In the genomic region with DNA sequence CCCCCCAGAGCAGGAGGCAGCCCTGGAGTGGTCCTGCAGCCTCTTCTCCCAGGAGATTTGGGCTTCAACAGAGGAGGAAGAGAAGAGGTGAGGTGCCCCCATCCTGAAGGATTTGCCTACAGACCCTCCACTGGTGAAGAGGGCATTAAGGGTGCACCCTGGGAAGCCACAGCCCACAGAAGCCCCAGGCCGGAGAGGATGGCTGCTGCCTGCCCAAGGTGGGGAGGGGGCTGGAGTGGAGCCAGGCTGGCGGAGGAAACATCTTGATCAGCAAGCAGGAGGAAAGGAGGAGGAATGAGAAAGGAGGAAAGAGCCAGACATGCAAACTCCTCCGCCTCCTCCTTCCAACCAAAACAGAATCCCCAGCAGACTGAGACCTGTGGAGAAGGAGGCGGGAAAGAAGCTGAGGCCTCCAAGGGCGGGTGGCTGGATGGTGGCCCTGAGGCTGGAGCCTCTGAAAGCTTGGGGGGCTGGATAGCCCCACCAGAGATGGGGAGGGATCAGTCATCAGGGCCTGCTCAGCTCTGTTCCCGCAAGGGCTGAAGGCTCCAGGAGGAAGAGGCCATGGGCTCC, we compare ENCODE assay signal across 23 cellular contexts. TPM values are rescaled to one million over a fixed set of nuclear protein-coding genes. Genes with fewer than 3 reads are reported as not detected.
A peak's percentile ranks its signal among the peaks of the same experiment; 100 is the strongest.
DNase-seq lines count a peak whose midpoint lies in the region; ATAC-seq and TF ChIP-seq lines count a peak whose summit lies in the region.
"Had no signal": no experiment of that assay in that cellular context is flagged by ENCODE, and none has a peak within 500 bp of the region (broad histone marks: within the 10 kb centered on the region; RNA-seq: fewer than 3 reads in every experiment).

No MANE protein-coding gene starts in this region.

- H3K9me1 ChIP-seq in IMR-90 (ENCODE audit: insufficient read depth, low read length), result 0 out of 2 replicates have a peak, but pooled peaks cover 3% of the 10 kb centered on the region

- no peaks in the 10 kb centered on the region for H3K9me3 Mint-ChIP-seq in endodermal cell
- H3K9me3 Mint-ChIP-seq: activated T-helper 1 cell treated with anti-CD3 and anti-CD28 coated beads, Interleukin-12 subunit alpha, Interleukin-12 subunit beta, Interleukin-2, Interleukin-4 antibody, amounts not matched to agents 30 ng/mL and 10 ng/mL and 1 ng/mL, durations not matched to agents 14 hours and 24 hours and 36 hours; brain; dendritic cell treated with granulocyte-macrophage colony-stimulating factor and Interleukin-4, amounts not matched to agents 40 ng/mL and 50 ng/mL, for 4 days; naive B cell had no signal

- no peak for ATAC-seq in IMR-90 (ENCODE audit: low read depth)
- no peak for ATAC-seq in stimulated activated naive CD8-positive, alpha-beta T cell treated with anti-CD3 and anti-CD28 coated beads, Interleukin-15, Interleukin-2, amounts not matched to agents 100 U/mL and 50 U/mL, for 24 hours

- H3K27me3 ChIP-seq in IMR-90 (ENCODE audit: control insufficient read depth, insufficient read depth, low read length), result no peaks in the 10 kb centered on the region
- no peaks in the 10 kb centered on the region for H3K27me3 ChIP-seq in endodermal cell (ENCODE audit: control insufficient read depth, insufficient read depth, low read length, poor library complexity, severe bottlenecking)
- H3K27me3 ChIP-seq in muscle layer of colon (ENCODE audit: control insufficient read depth in 1 of 2, insufficient read depth in 2 of 2, low read length in 2 of 2), result no peaks in the 10 kb centered on the region
- no peaks in the 10 kb centered on the region for H3K27me3 ChIP-seq in transverse colon
- H3K27me3 ChIP-seq: left lung, SJSA1, vagina had no signal

- POLR2A ChIA-PET in IMR-90 (lab: Charles Lee; ENCODE audit: unreplicated experiment), result no interaction called here

- H4K91ac ChIP-seq in IMR-90 (ENCODE audit: insufficient read depth, low read depth, low read length), result no peak overlapping the region

- dilution Hi-C loops in IMR-90 (cut with HindIII; ENCODE audit: low sequenced_read_pairs, unreplicated experiment), result no loop called here

- in situ Hi-C loops in IMR-90 (cut with MboI; ENCODE audit: low sequenced_read_pairs) (no loop called here), transverse colon (cut with MboI; ENCODE audit: low pct_ligation_motif_present in 1 of 4, low pct_unique_long_range_greater_than_20kb in 1 of 4, low sequenced_read_pairs in 3 of 4) (no loop called here)

- H3K27ac ChIP-seq in IMR-90 (ENCODE audit: insufficient read depth, low read length) (no peak overlapping the region), endodermal cell (ENCODE audit: low read depth, low read length) (no peak overlapping the region), muscle layer of colon (ENCODE audit: low read depth, low read length) (no peak overlapping the region), transverse colon (peak overlapping the region; percentile 80 to 90 (median 86))
- H3K27ac ChIP-seq: SJSA1, vagina had no signal

- H3K4me1 Mint-ChIP-seq in endodermal cell, result peaks cover 68% of the 10 kb centered on the region

- no peak overlapping the region for H3K14ac ChIP-seq in IMR-90 (replicated peaks; ENCODE audit: low read depth, low read length)

- H3K79me1 ChIP-seq in IMR-90 (ENCODE audit: low read depth in 1 of 2, low read length in 2 of 2), result no peaks in the 10 kb centered on the region

- intact Hi-C loops in IMR-90 (cut with micrococcal nuclease) (no loop called here), transverse colon (cut with DNase I; ENCODE audit: low total_unique reads) (no loop called here)

- no peaks in the 10 kb centered on the region for H3K9me3 ChIP-seq in IMR-90 (ENCODE audit: control insufficient read depth, insufficient read depth, low read length)
- H3K9me3 ChIP-seq in endodermal cell (ENCODE audit: control insufficient read depth, low read length), result no peaks in the 10 kb centered on the region
- no peaks in the 10 kb centered on the region for H3K9me3 ChIP-seq in muscle layer of colon (ENCODE audit: low read length)
- no peaks in the 10 kb centered on the region for H3K9me3 ChIP-seq in transverse colon
- H3K9me3 ChIP-seq: left lung, SJSA1, vagina had no signal

- no peak overlapping the region for H2AK5ac ChIP-seq in IMR-90 (ENCODE audit: low read depth, low read length)

- H3K36me3 ChIP-seq in IMR-90 (ENCODE audit: control insufficient read depth, insufficient read depth, low read length) (no peaks in the 10 kb centered on the region; the same call in 1 of the 2 replicates), endodermal cell (ENCODE audit: control insufficient read depth, insufficient read depth, low read length) (peaks cover 41% of the 10 kb centered on the region), muscle layer of colon (ENCODE audit: insufficient read depth, low read length) (peaks cover 5% of the 10 kb centered on the region), transverse colon (no peaks in the 10 kb centered on the region)
- H3K36me3 ChIP-seq: SJSA1, vagina had no signal

- H2AFZ ChIP-seq in IMR-90 (replicated peaks; ENCODE audit: low read length, poor library complexity), result no peak overlapping the region

- H3K4me3 ChIP-seq in IMR-90 (ENCODE audit: insufficient read depth, low read depth, low read length), result no peak overlapping the region
- no peak overlapping the region for H3K4me3 ChIP-seq in endodermal cell (ENCODE audit: low read length)
- H3K4me3 ChIP-seq in muscle layer of colon (ENCODE audit: low read depth in 1 of 2, low read length in 2 of 2), result no peak overlapping the region
- H3K4me3 ChIP-seq in transverse colon, result no peak overlapping the region
- H3K4me3 ChIP-seq: left lung, SJSA1, vagina had no signal

- BruUV-seq in IMR-90 (replicated peaks; lab: Mats Ljungman, UMichigan), result no TSS peak

- no peak overlapping the region for H4K5ac ChIP-seq in IMR-90 (ENCODE audit: low read depth, low read length)

- CTCF ChIA-PET in IMR-90 (lab: Yijun Ruan, JAX), result no interaction called here

- no peak overlapping the region for H3K4ac ChIP-seq in IMR-90 (ENCODE audit: low read depth, low read length)

- H3K27ac Mint-ChIP-seq in endodermal cell, result peak overlapping the region; percentile 83
- H3K27ac Mint-ChIP-seq: activated naive CD8-positive, alpha-beta T cell; activated T-helper 1 cell treated with anti-CD3 and anti-CD28 coated beads, Interleukin-12 subunit alpha, Interleukin-12 subunit beta, Interleukin-2, Interleukin-4 antibody, amounts not matched to agents 30 ng/mL and 10 ng/mL and 1 ng/mL, durations not matched to agents 14 hours and 24 hours and 36 hours; dendritic cell treated with granulocyte-macrophage colony-stimulating factor and Interleukin-4, amounts not matched to agents 40 ng/mL and 50 ng/mL, for 4 days; naive B cell had no signal

- DNase-seq in IMR-90 (no peak), endodermal cell (peak; percentile 66), transverse colon (no peak), occipital lobe (lab: John Stamatoyannopoulos, UW) (no peak)
- no peak for DNase-seq in stimulated activated CD4-positive, alpha-beta T cell treated with anti-CD3 and anti-CD28 coated beads, Interleukin-4, amount 100 ng/mL, for 1 hour
- DNase-seq in stimulated activated naive CD8-positive, alpha-beta T cell treated with anti-CD3 and anti-CD28 coated beads, Interleukin-15, Interleukin-2, amounts not matched to agents 100 U/mL and 50 U/mL, for 24 hours, result no peak
- DNase-seq: activated CD4-positive, CD25-positive, alpha-beta regulatory T cell treated with anti-CD3 and anti-CD28 coated beads, Interleukin-2, amount 50 U/mL, for 72 hours; Calu3; erythroblast; GDM1; left lung; naive B cell; NCI-H1436; NCI-H2171; NCI-H69; stimulated activated naive CD4-positive, alpha-beta T cell had no signal

- no peaks in the 10 kb centered on the region for H3K27me3 Mint-ChIP-seq in endodermal cell (ENCODE audit: insufficient read depth)
- H3K27me3 Mint-ChIP-seq: activated naive CD8-positive, alpha-beta T cell; brain; dendritic cell treated with granulocyte-macrophage colony-stimulating factor and Interleukin-4, amounts not matched to agents 40 ng/mL and 50 ng/mL, for 4 days had no signal

- no peak for TF ChIP-seq RAD21 in IMR-90 (IDR thresholded peaks at IDR 0.05; ENCODE audit: low read length)

- H3K36me3 Mint-ChIP-seq in endodermal cell (ENCODE audit: low read depth), result peaks cover 23% of the 10 kb centered on the region
- H3K36me3 Mint-ChIP-seq: activated naive CD8-positive, alpha-beta T cell; brain; naive B cell had no signal

- H2BK120ac ChIP-seq in IMR-90 (ENCODE audit: low read depth, low read length), result no peak overlapping the region

- no peak overlapping the region for H4K8ac ChIP-seq in IMR-90 (ENCODE audit: low read depth in 2 of 2, low read length in 2 of 2)

- H3K56ac ChIP-seq in IMR-90 (ENCODE audit: extremely low read depth, insufficient read depth, low read length), result no peak overlapping the region

- no peak overlapping the region for H2BK5ac ChIP-seq in IMR-90 (ENCODE audit: low read depth, low read length, poor library complexity, severe bottlenecking)

- no peak overlapping the region for H3K9ac ChIP-seq in IMR-90 (ENCODE audit: low read depth, low read length)
- H3K9ac ChIP-seq in endodermal cell (ENCODE audit: extremely low read depth, low read length, poor library complexity, severe bottlenecking), result no peak overlapping the region
- peak overlapping the region; percentile 6 for H3K9ac ChIP-seq in muscle layer of colon (ENCODE audit: low read length)

- no peaks in the 10 kb centered on the region for H4K20me1 ChIP-seq in IMR-90 (ENCODE audit: insufficient read depth, low read length)

- no peak for TF ChIP-seq EP300 in transverse colon (IDR thresholded peaks at IDR 0.05; ENCODE audit: low read depth)

- peak overlapping the region; percentile 26 for H2AK9ac ChIP-seq in IMR-90 (replicated peaks; ENCODE audit: low read depth, low read length, poor library complexity)

- H3K4me2 ChIP-seq in IMR-90 (ENCODE audit: low read depth, low read length), result no peak overlapping the region

- TF ChIP-seq CTCF in IMR-90 (conservative IDR thresholded peaks at IDR 0.05; ENCODE audit: low read depth, low read length) (no peak), endodermal cell (conservative IDR thresholded peaks at IDR 0.05) (no peak), transverse colon (IDR thresholded peaks at IDR 0.05) (no peak)

- H3K18ac ChIP-seq in IMR-90 (ENCODE audit: low read depth, low read length), result no peak overlapping the region

- no peak for TF ChIP-seq POLR2A in IMR-90 (IDR thresholded peaks at IDR 0.05; ENCODE audit: low read depth, low read length)
- TF ChIP-seq POLR2A in transverse colon (IDR thresholded peaks at IDR 0.05), result no peak

- no peak overlapping the region for H3K23ac ChIP-seq in IMR-90 (ENCODE audit: low read depth, low read length)

- H3K4me1 ChIP-seq in IMR-90 (ENCODE audit: control insufficient read depth, insufficient read depth, low read length) (no peaks in the 10 kb centered on the region), endodermal cell (ENCODE audit: control insufficient read depth, insufficient read depth, low read length) (peaks cover 17% of the 10 kb centered on the region), muscle layer of colon (ENCODE audit: insufficient read depth, low read length) (peaks cover 41% of the 10 kb centered on the region), transverse colon (peaks cover 37 to 76% (median 64%) of the 10 kb centered on the region in 4 donors)
- H3K4me1 ChIP-seq: SJSA1 had no signal

- no peak overlapping the region for H2BK20ac ChIP-seq in IMR-90 (ENCODE audit: low read depth, low read length)

- H3K4me3 Mint-ChIP-seq in endodermal cell, result no peak overlapping the region
- H3K4me3 Mint-ChIP-seq: activated naive CD8-positive, alpha-beta T cell; activated T-helper 1 cell treated with anti-CD3 and anti-CD28 coated beads, Interleukin-12 subunit alpha, Interleukin-12 subunit beta, Interleukin-2, Interleukin-4 antibody, amounts not matched to agents 30 ng/mL and 10 ng/mL and 1 ng/mL, durations not matched to agents 14 hours and 24 hours and 36 hours; brain; dendritic cell treated with granulocyte-macrophage colony-stimulating factor and Interleukin-4, amounts not matched to agents 40 ng/mL and 50 ng/mL, for 4 days; naive B cell had no signal

- no peak overlapping the region for H2BK15ac ChIP-seq in IMR-90 (ENCODE audit: low read depth, low read length)

- no CpG with 5 or more reads among the region's 6 CpGs for WGBS in IMR-90 (ENCODE audit: extremely low coverage in 2 of 2, insufficient read length in 1 of 2), 2 experiments
- WGBS in endodermal cell (ENCODE audit: insufficient coverage in 1 of 2, insufficient read length in 1 of 2), 2 experiments, result 81 to 93% methylated on average over 3 to 4 of the region's 6 CpGs
- 73 to 80% methylated on average over 4 to 6 of the region's 6 CpGs for WGBS in transverse colon (ENCODE audit: low coverage in 1 of 2), 2 donors

RNA-seq across cellular contexts. Expression of a gene that starts 31.3 kb away (rescaled TPM):
- total RNA-seq in IMR-90 (2012; rRNA removed) (13.1 and 17.4 TPM in 2 replicates), endodermal cell (100 to 1,000 TPM in 1 of 2 donors, 10 to 100 TPM in 1; 41.7 to 128 TPM), transverse colon (10 to 100 TPM; 55.7 to 88.2 (median 78.0) TPM), occipital lobe (55.4 TPM)
- polyA plus RNA-seq in IMR-90 (2012; rRNA removed), result 11.0 and 11.4 TPM in 2 replicates
- 11.9 and 16.6 TPM in 2 replicates for polyA plus RNA-seq in IMR-90 (2012; cell fraction: cytosol; rRNA removed)
- polyA plus RNA-seq in IMR-90 (2012; cell fraction: nucleus; rRNA removed; ENCODE audit: low replicate concordance), result 9.6 and 12.8 TPM in 2 replicates
- 19.7 TPM for polyA plus RNA-seq in endodermal cell (2013, experiment 1 of 2)
- 23.1 TPM for polyA plus RNA-seq in endodermal cell (2013, experiment 2 of 2)

Comparison
In these comparisons a context has a peak if more than half of its experiments do, and no peak if none do; other contexts are left out.
1. H3K27ac ChIP-seq: peak in transverse colon (4 of 4); none in IMR-90 (single experiment), endodermal cell (single experiment) and muscle layer of colon (single experiment).